ENCODE assay signal across 17 cellular contexts in genomic region chr7:10239643-10240345, GRCh38.
DNase-seq lines count a peak whose midpoint lies in the region; ATAC-seq and TF ChIP-seq lines count a peak whose summit lies in the region.
"Had no signal": no experiment of that assay in that cellular context is flagged by ENCODE, and none has a peak within 500 bp of the region (broad histone marks: within the 10 kb centered on the region; RNA-seq: fewer than 3 reads in every experiment).

No MANE protein-coding gene starts in this region.

- no peaks in the 10 kb centered on the region for H3K9me3 ChIP-seq in SJSA1 (replicated peaks)
- H3K9me3 ChIP-seq in heart right ventricle: peaks cover 0 to 20% (median 0%) of the 10 kb centered on the region in 11 donors
- H3K9me3 ChIP-seq in gastrocnemius medialis: no peaks in the 10 kb centered on the region
- H3K9me3 ChIP-seq: tibial nerve had no signal

- H3K4me1 ChIP-seq in SJSA1 (replicated peaks) (peaks cover 22% of the 10 kb centered on the region), heart right ventricle (peaks cover 0 to 17% (median 8%) of the 10 kb centered on the region in 9 donors), gastrocnemius medialis (no peaks in the 10 kb centered on the region)
- H3K4me1 ChIP-seq: tibial nerve had no signal

- WGBS in heart right ventricle, 2 donors: 9 to 16% methylated on average over 3 of the region's 3 CpGs

- H3K4me3 ChIP-seq in SJSA1: no peak overlapping the region
- H3K4me3 ChIP-seq in heart right ventricle: peak overlapping the region in 8 of 10 donors; percentile 15 to 54 (median 43)
- H3K4me3 ChIP-seq in gastrocnemius medialis: no peak overlapping the region
- H3K4me3 ChIP-seq: lung, tibial nerve had no signal

- TF ChIP-seq CTCF in heart right ventricle (IDR thresholded peaks at IDR 0.05) (no peak), gastrocnemius medialis (IDR thresholded peaks at IDR 0.05 in 4 of 5, conservative IDR thresholded peaks at IDR 0.05 in 1 of 5) (no peak)

- TF ChIP-seq POLR2A in gastrocnemius medialis (IDR thresholded peaks at IDR 0.05): no peak

- H3K27me3 ChIP-seq in SJSA1 (replicated peaks) (no peaks in the 10 kb centered on the region), heart right ventricle (no peaks in the 10 kb centered on the region), gastrocnemius medialis (no peaks in the 10 kb centered on the region)
- H3K27me3 ChIP-seq: tibial nerve had no signal

- ATAC-seq in heart right ventricle: peak; percentile 82 to 97 (median 88)
- no peak for ATAC-seq in gastrocnemius medialis
- ATAC-seq in GM19023 (IDR thresholded peaks at IDR 0.05; ENCODE audit: unreplicated experiment): no peak
- ATAC-seq: activated T-cell treated with anti-CD3 and anti-CD28 coated beads, Interleukin-2, amount 50 U/mL, for 4 hours; natural killer cell treated with Interleukin-12 subunit alpha and Interleukin-12 subunit beta and Interleukin-15 and Interleukin-18, amount 100 ng/mL, for 72 hours; Panc1; T-helper 17 cell had no signal

- H3K36me3 ChIP-seq in SJSA1 (no peaks in the 10 kb centered on the region), heart right ventricle (no peaks in the 10 kb centered on the region), gastrocnemius medialis (no peaks in the 10 kb centered on the region)
- H3K36me3 ChIP-seq: tibial nerve had no signal

- H3K27ac ChIP-seq in SJSA1: peak overlapping the region; percentile 27
- peak overlapping the region; percentile 39 to 88 (median 66) for H3K27ac ChIP-seq in heart right ventricle
- H3K27ac ChIP-seq in gastrocnemius medialis: peak overlapping the region in 1 of 4 donors; percentile 25
- H3K27ac ChIP-seq: tibial nerve had no signal

- intact Hi-C loops in heart right ventricle (cut with DNase I): no loop called here
- intact Hi-C loops in gastrocnemius medialis (cut with DNase I; ENCODE audit: low total_unique reads): no loop called here

- DNase-seq in NCI-H2081 (lab: John Stamatoyannopoulos, UW) (peak; percentile 51 to 88), SJSA1 (ENCODE audit: low read depth in 1 of 2, low spot score in 2 of 2) (peak in 1 of 2 experiments; percentile 26), heart right ventricle (peak in 1 of 2 donors; percentile 42), smooth muscle cell of the brain vasculature (ENCODE audit: low read depth, low spot score) (peak; percentile 12), gastrocnemius medialis (no peak), anterior cingulate cortex (lab: John Stamatoyannopoulos, UW) (no peak)
- DNase-seq: activated CD4-positive, alpha-beta T cell treated with anti-CD3 and anti-CD28 coated beads for 48 hours; activated T-cell treated with anti-CD3 and anti-CD28 coated beads, Interleukin-2, amount 50 U/mL, for 4 hours; Kasumi-1; NCI-H2171; stimulated activated CD4-positive, alpha-beta T cell treated with anti-CD3 and anti-CD28 coated beads, Interleukin-4, amount 100 ng/mL, for 1 hour; T-helper 17 cell had no signal

- in situ Hi-C loops in gastrocnemius medialis (cut with MboI; ENCODE audit: low sequenced_read_pairs in 4 of 4): no loop called here

Comparison
In these comparisons a context has a peak if more than half of its experiments do, and no peak if none do; other contexts are left out.
1. DNase-seq: peak in NCI-H2081 (2 of 2) and smooth muscle cell of the brain vasculature (single experiment); none in gastrocnemius medialis (0 of 2) and anterior cingulate cortex (0 of 58).
2. H3K4me3 ChIP-seq: peak in heart right ventricle (8 of 10); none in SJSA1 (single experiment) and gastrocnemius medialis (0 of 4).
3. ATAC-seq: peak in heart right ventricle (8 of 8); none in gastrocnemius medialis (0 of 2) and GM19023 (single experiment).